In genomic region chrX:1207496-1208025, GRCh38 we compare ENCODE assay signal across 1 cellular context.
TF ChIP-seq lines count a peak whose summit lies in the region.

No MANE protein-coding gene starts in this region.

TF ChIP-seq in HCT116, 20 proteins besides CTCF, POLR2A, EP300 and RAD21 (continued from another document):
- TF ChIP-seq MAX (IDR thresholded peaks at IDR 0.05) (no peak), TCF7L2 (IDR thresholded peaks at IDR 0.05; ENCODE audit: borderline replicate concordance, extremely low read depth, insufficient read depth, insufficient read length) (no peak), ELF1 (IDR thresholded peaks at IDR 0.05; ENCODE audit: borderline replicate concordance, low read depth) (no peak)
